Comparison of ENCODE assay signal across 1 cellular context in genomic region chr4:174283507-174284180, GRCh38.
A peak's percentile ranks its signal among the peaks of the same experiment; 100 is the strongest.
TF ChIP-seq lines count a peak whose summit lies in the region.

Gene CEP44, plus strand, starts transcription at chr4:174283911. Its CDS starts 15,211 bp downstream, at chr4:174299122.
Gene FBXO8, minus strand, starts transcription at chr4:174283667. Its CDS starts 20,575 bp downstream, at chr4:174263092.

TF ChIP-seq in GM12878, 131 proteins besides CTCF, POLR2A, EP300 and RAD21 (continued from another document):
- TF ChIP-seq ZNF687 (IDR thresholded peaks at IDR 0.05), result no peak
- TF ChIP-seq CREB1 (IDR thresholded peaks at IDR 0.05; ENCODE audit: low read depth), result peak; percentile 95
- peak; percentile 81; the same call in 1 of the 2 replicates for TF ChIP-seq IRF5 (IDR thresholded peaks at IDR 0.05; ENCODE audit: borderline replicate concordance)
- TF ChIP-seq, protein P1, sequence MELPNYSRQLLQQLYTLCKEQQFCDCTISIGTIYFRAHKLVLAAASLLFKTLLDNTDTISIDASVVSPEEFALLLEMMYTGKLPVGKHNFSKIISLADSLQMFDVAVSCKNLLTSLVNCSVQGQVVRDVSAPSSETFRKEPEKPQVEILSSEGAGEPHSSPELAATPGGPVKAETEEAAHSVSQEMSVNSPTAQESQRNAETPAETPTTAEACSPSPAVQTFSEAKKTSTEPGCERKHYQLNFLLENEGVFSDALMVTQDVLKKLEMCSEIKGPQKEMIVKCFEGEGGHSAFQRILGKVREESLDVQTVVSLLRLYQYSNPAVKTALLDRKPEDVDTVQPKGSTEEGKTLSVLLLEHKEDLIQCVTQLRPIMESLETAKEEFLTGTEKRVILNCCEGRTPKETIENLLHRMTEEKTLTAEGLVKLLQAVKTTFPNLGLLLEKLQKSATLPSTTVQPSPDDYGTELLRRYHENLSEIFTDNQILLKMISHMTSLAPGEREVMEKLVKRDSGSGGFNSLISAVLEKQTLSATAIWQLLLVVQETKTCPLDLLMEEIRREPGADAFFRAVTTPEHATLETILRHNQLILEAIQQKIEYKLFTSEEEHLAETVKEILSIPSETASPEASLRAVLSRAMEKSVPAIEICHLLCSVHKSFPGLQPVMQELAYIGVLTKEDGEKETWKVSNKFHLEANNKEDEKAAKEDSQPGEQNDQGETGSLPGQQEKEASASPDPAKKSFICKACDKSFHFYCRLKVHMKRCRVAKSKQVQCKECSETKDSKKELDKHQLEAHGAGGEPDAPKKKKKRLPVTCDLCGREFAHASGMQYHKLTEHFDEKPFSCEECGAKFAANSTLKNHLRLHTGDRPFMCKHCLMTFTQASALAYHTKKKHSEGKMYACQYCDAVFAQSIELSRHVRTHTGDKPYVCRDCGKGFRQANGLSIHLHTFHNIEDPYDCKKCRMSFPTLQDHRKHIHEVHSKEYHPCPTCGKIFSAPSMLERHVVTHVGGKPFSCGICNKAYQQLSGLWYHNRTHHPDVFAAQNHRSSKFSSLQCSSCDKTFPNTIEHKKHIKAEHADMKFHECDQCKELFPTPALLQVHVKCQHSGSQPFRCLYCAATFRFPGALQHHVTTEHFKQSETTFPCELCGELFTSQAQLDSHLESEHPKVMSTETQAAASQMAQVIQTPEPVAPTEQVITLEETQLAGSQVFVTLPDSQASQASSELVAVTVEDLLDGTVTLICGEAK (IDR thresholded peaks at IDR 0.05; ENCODE audit: borderline replicate concordance), result peak; percentile 98
- TF ChIP-seq BRCA1 (IDR thresholded peaks at IDR 0.05; ENCODE audit: low read depth, low read length), result no peak
- TF ChIP-seq BACH1 (IDR thresholded peaks at IDR 0.05; ENCODE audit: borderline replicate concordance), result no peak; the same call in 1 of the 2 replicates
- peak; percentile 28 for TF ChIP-seq SIX5 (IDR thresholded peaks at IDR 0.05; ENCODE audit: low read depth, low read length, severe bottlenecking)
- no peak for TF ChIP-seq RCOR1 (conservative IDR thresholded peaks at IDR 0.05; ENCODE audit: low read depth, low read length)
- no peak; the same call in 1 of the 2 replicates for TF ChIP-seq ZSCAN29 (IDR thresholded peaks at IDR 0.05)
- TF ChIP-seq E4F1 (IDR thresholded peaks at IDR 0.05; ENCODE audit: borderline replicate concordance, partially characterized antibody), result peak; percentile 76
- no peak for TF ChIP-seq SMC3 (IDR thresholded peaks at IDR 0.05; ENCODE audit: borderline replicate concordance, low read length)
- peak; percentile 78; the same call in 1 of the 2 replicates for TF ChIP-seq RB1 (IDR thresholded peaks at IDR 0.05; ENCODE audit: borderline replicate concordance)
- peak; percentile 37; the same call in 1 of the 2 replicates for TF ChIP-seq PAX5 (IDR thresholded peaks at IDR 0.05; ENCODE audit: borderline replicate concordance, low read depth, low read length)
- TF ChIP-seq NR2F1 (conservative IDR thresholded peaks at IDR 0.05), result 0 out of 2 replicates have a peak, but pooled peaks have one; percentile 18
- no peak for TF ChIP-seq KAT2A (conservative IDR thresholded peaks at IDR 0.05; ENCODE audit: control insufficient read depth, low read depth, low read length)
- TF ChIP-seq RBBP5 (conservative IDR thresholded peaks at IDR 0.05), result peak; percentile 79; the same call in 1 of the 2 replicates
- TF ChIP-seq ZBTB4 (CRISPR knock-in tag; IDR thresholded peaks at IDR 0.05), result no peak
- peak; percentile 68 for TF ChIP-seq KLF5 (IDR thresholded peaks at IDR 0.05; ENCODE audit: partially characterized antibody)
- peak; percentile 97 for TF ChIP-seq CREM (IDR thresholded peaks at IDR 0.05; ENCODE audit: low read depth)
- TF ChIP-seq STAT3 (IDR thresholded peaks at IDR 0.05; ENCODE audit: low read depth, low read length), result no peak
- peak; percentile 74 for TF ChIP-seq IRF4 (IDR thresholded peaks at IDR 0.05; ENCODE audit: low read depth, low read length)
- TF ChIP-seq SMAD1 (IDR thresholded peaks at IDR 0.05; ENCODE audit: low read depth, partially characterized antibody), result peak; percentile 7
- peak; percentile 32; the same call in 1 of the 2 replicates for TF ChIP-seq WRNIP1 (IDR thresholded peaks at IDR 0.05; ENCODE audit: borderline replicate concordance, low read depth, low read length)
- TF ChIP-seq NRF1 (conservative IDR thresholded peaks at IDR 0.05; ENCODE audit: low read depth, low read length), result 0 out of 2 replicates have a peak, but pooled peaks have one; percentile 12
- no peak for TF ChIP-seq ZBED1 (IDR thresholded peaks at IDR 0.05; ENCODE audit: borderline replicate concordance)
- TF ChIP-seq HDAC6 (IDR thresholded peaks at IDR 0.05; ENCODE audit: unreplicated experiment), result no peak
- peak; percentile 93 for TF ChIP-seq GATAD2B (conservative IDR thresholded peaks at IDR 0.05; ENCODE audit: low read depth)
- no peak for TF ChIP-seq SPI1 (IDR thresholded peaks at IDR 0.05; ENCODE audit: borderline replicate concordance, insufficient read depth, low read depth, low read length)
- TF ChIP-seq SMAD5 (IDR thresholded peaks at IDR 0.05; ENCODE audit: low read depth), result no peak; the same call in 1 of the 2 replicates
- TF ChIP-seq ZNF592 (IDR thresholded peaks at IDR 0.05), result no peak
- no peak for TF ChIP-seq POU2F2 (IDR thresholded peaks at IDR 0.05; ENCODE audit: borderline replicate concordance, low read depth, low read length)
- TF ChIP-seq, protein P2, sequence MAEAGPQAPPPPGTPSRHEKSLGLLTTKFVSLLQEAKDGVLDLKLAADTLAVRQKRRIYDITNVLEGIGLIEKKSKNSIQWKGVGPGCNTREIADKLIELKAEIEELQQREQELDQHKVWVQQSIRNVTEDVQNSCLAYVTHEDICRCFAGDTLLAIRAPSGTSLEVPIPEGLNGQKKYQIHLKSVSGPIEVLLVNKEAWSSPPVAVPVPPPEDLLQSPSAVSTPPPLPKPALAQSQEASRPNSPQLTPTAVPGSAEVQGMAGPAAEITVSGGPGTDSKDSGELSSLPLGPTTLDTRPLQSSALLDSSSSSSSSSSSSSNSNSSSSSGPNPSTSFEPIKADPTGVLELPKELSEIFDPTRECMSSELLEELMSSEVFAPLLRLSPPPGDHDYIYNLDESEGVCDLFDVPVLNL (IDR thresholded peaks at IDR 0.05; ENCODE audit: low read depth, low read length), result peak; percentile 85
